ENCODE assay signal across 20 cellular contexts in the genomic region with DNA sequence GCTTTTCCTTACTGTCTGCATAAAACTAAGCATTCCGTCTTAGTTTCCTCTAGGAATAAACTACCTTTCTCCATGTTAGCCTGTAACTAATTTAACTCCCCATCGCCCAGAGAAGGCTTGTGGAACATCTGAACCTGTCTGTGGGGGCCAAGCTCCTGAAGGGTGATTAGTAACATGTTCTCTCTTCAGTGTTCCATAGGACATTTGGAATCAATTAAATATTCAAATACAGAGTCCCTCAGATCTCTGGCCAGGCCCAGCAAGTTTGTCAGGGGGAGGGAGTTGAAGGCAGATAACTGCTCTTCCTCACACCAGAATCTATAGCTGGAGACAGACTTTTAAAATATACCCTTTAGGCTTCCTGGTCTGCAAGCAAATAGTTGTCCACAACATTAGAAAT. TPM values are rescaled to one million over a fixed set of nuclear protein-coding genes. Genes with fewer than 3 reads are reported as not detected.
A peak's percentile ranks its signal among the peaks of the same experiment; 100 is the strongest.
DNase-seq lines count a peak whose midpoint lies in the region; ATAC-seq, FAIRE-seq and TF ChIP-seq lines count a peak whose summit lies in the region.
"Had no signal": no experiment of that assay in that cellular context is flagged by ENCODE, and none has a peak within 500 bp of the region (broad histone marks: within the 10 kb centered on the region; RNA-seq: fewer than 3 reads in every experiment).

No MANE protein-coding gene starts in this region.

- POLR2A ChIA-PET in endothelial cell of umbilical vein (lab: Charles Lee) = no interaction called here

- dilution Hi-C loops in endothelial cell of umbilical vein (cut with MboI; ENCODE audit: extremely low pct_ligation_motif_present, low sequenced_read_pairs) = no loop called here

- no peaks in the 10 kb centered on the region for H3K27me3 Mint-ChIP-seq in activated naive CD4-positive, alpha-beta T cell treated with anti-CD3 and anti-CD28 coated beads, Interleukin-2, amount 50 U/mL, for 24 hours
- no peaks in the 10 kb centered on the region for H3K27me3 Mint-ChIP-seq in nephron (ENCODE audit: low read depth)
- H3K27me3 Mint-ChIP-seq: CD4-positive, CD25-positive, alpha-beta regulatory T cell had no signal

- H3K4me1 Mint-ChIP-seq in activated naive CD4-positive, alpha-beta T cell treated with anti-CD3 and anti-CD28 coated beads, Interleukin-2, amount 50 U/mL, for 24 hours = peaks cover 68% of the 10 kb centered on the region
- H3K4me1 Mint-ChIP-seq in nephron = peaks cover 44% of the 10 kb centered on the region

- H3K9ac ChIP-seq in endothelial cell of umbilical vein (replicated peaks; ENCODE audit: extremely low read depth, insufficient read depth, low read length) = no peak overlapping the region

- H3K27ac Mint-ChIP-seq in activated naive CD4-positive, alpha-beta T cell treated with anti-CD3 and anti-CD28 coated beads, Interleukin-2, amount 50 U/mL, for 24 hours = peak overlapping the region; percentile 41
- H3K27ac Mint-ChIP-seq in nephron = peak overlapping the region in 2 of 3 experiments; percentile 39 to 70

- H2AFZ ChIP-seq in endothelial cell of umbilical vein (ENCODE audit: low read depth, low read length) = no peak overlapping the region

- TF ChIP-seq POLR2A in endothelial cell of umbilical vein (IDR thresholded peaks at IDR 0.05; ENCODE audit: low read depth, low read length) = no peak

- H3K4me3 Mint-ChIP-seq in activated naive CD4-positive, alpha-beta T cell treated with anti-CD3 and anti-CD28 coated beads, Interleukin-2, amount 50 U/mL, for 24 hours = no peak overlapping the region
- H3K4me3 Mint-ChIP-seq in nephron = no peak overlapping the region
- H3K4me3 Mint-ChIP-seq: CD4-positive, CD25-positive, alpha-beta regulatory T cell had no signal

- no peak overlapping the region for H3K4me2 ChIP-seq in endothelial cell of umbilical vein (ENCODE audit: insufficient read depth, low read length)

- H3K79me2 ChIP-seq in endothelial cell of umbilical vein (ENCODE audit: control insufficient read depth, insufficient read depth, low read length) = peaks cover 2% of the 10 kb centered on the region

- DNase-seq in activated naive CD4-positive, alpha-beta T cell treated with Interleukin-2 at 50 U/mL for 16 hours = no peak
- DNase-seq in NCI-H69 (lab: John Stamatoyannopoulos, UW) (peak; percentile 5), endothelial cell of umbilical vein (ENCODE audit: low read depth, low spot score) (no peak), upper lobe of right lung (no peak), iPS-NIHi7 (ENCODE audit: extremely low spot score) (no peak), NK-92 (lab: John Stamatoyannopoulos, UW; ENCODE audit: unreplicated experiment) (no peak)
- DNase-seq: 8988T; AML-193; Calu3; CD4-positive, CD25-positive, alpha-beta regulatory T cell; DMS79 treated with DMSO at 0.1 percent for 48 hours; MV-4-11; NCI-H1417 treated with DMSO at 0.1 percent for 48 hours; NCI-H2171 treated with DMSO at 0.1 percent for 48 hours; NCI-H510A; RPMI8226 had no signal

- H3K9me1 ChIP-seq in endothelial cell of umbilical vein (replicated peaks; ENCODE audit: control insufficient read depth, extremely low read depth, insufficient read depth, low read length) = no peaks in the 10 kb centered on the region

- CTCF ChIA-PET in endothelial cell of umbilical vein (lab: Charles Lee) = interaction anchor here (1.4 to 1.7 kb wide), 2 partner anchors 20 to 799 kb away, joined by 4 read pairs; no protein-coding TSS in a partner anchor

- intact Hi-C loops in endothelial cell of umbilical vein (cut with micrococcal nuclease) (no loop called here), upper lobe of right lung (cut with DNase I) (no loop called here)

- H3K36me3 ChIP-seq in endothelial cell of umbilical vein (ENCODE audit: control insufficient read depth in 2 of 2, extremely low read depth in 1 of 2, insufficient read depth in 2 of 2, low read length in 2 of 2) (peaks cover 5 to 9% of the 10 kb centered on the region in 2 experiments), upper lobe of right lung (peaks cover 11% of the 10 kb centered on the region)

- H3K27me3 ChIP-seq in endothelial cell of umbilical vein (ENCODE audit: control insufficient read depth in 2 of 2, insufficient read depth in 2 of 2, low read length in 2 of 2) (no peaks in the 10 kb centered on the region), upper lobe of right lung (no peaks in the 10 kb centered on the region)

- H3K9me3 ChIP-seq in endothelial cell of umbilical vein (replicated peaks; ENCODE audit: control insufficient read depth, insufficient read depth, low read length) = no peaks in the 10 kb centered on the region
- no peaks in the 10 kb centered on the region for H3K9me3 ChIP-seq in upper lobe of right lung

- no peak for ATAC-seq in upper lobe of right lung
- ATAC-seq: HepG2 had no signal

- H3K36me3 Mint-ChIP-seq in activated naive CD4-positive, alpha-beta T cell treated with anti-CD3 and anti-CD28 coated beads, Interleukin-2, amount 50 U/mL, for 24 hours = peaks cover 11% of the 10 kb centered on the region
- H3K36me3 Mint-ChIP-seq in nephron (ENCODE audit: low read depth) = peaks cover 48% of the 10 kb centered on the region

- peak overlapping the region; percentile 50 for H3K27ac ChIP-seq in endothelial cell of umbilical vein (ENCODE audit: insufficient read depth, low read depth, low read length)
- no peak overlapping the region for H3K27ac ChIP-seq in upper lobe of right lung

- no peaks in the 10 kb centered on the region for H4K20me1 ChIP-seq in endothelial cell of umbilical vein (replicated peaks; ENCODE audit: control insufficient read depth, extremely low read depth, insufficient read depth, low read length)

- TF ChIP-seq CTCF in endothelial cell of umbilical vein (IDR thresholded peaks at IDR 0.05; ENCODE audit: extremely low read depth in 1 of 2, insufficient read depth in 1 of 2, low read depth in 1 of 2, low read length in 2 of 2) (no peak), nephron (IDR thresholded peaks at IDR 0.05; ENCODE audit: unreplicated experiment in 3 of 3) (no peak), upper lobe of right lung (IDR thresholded peaks at IDR 0.05) (no peak)

- H3K4me3 ChIP-seq in endothelial cell of umbilical vein (replicated peaks in 1 of 3; ENCODE audit: insufficient read depth in 1 of 3, low read depth in 1 of 3, low read length in 3 of 3) (no peak overlapping the region), upper lobe of right lung (no peak overlapping the region)

- H3K9me3 Mint-ChIP-seq in activated naive CD4-positive, alpha-beta T cell treated with anti-CD3 and anti-CD28 coated beads, Interleukin-2, amount 50 U/mL, for 24 hours = no peaks in the 10 kb centered on the region
- no peaks in the 10 kb centered on the region for H3K9me3 Mint-ChIP-seq in nephron
- H3K9me3 Mint-ChIP-seq: CD4-positive, CD25-positive, alpha-beta regulatory T cell had no signal

- H3K4me1 ChIP-seq in endothelial cell of umbilical vein (ENCODE audit: control insufficient read depth, extremely low read depth, insufficient read depth, low read length) (peaks cover 18% of the 10 kb centered on the region), upper lobe of right lung (peaks cover 24% of the 10 kb centered on the region)

- no TSS peak for BruUV-seq in endothelial cell of umbilical vein (replicated peaks; lab: Mats Ljungman, UMichigan)

- FAIRE-seq in endothelial cell of umbilical vein (lab: Jason Lieb, UNC) = no peak
- FAIRE-seq: G401.6, HepG2 had no signal

TF ChIP-seq in endothelial cell of umbilical vein, 7 proteins besides CTCF, POLR2A, EP300 and RAD21:
- TF ChIP-seq, protein P1, sequence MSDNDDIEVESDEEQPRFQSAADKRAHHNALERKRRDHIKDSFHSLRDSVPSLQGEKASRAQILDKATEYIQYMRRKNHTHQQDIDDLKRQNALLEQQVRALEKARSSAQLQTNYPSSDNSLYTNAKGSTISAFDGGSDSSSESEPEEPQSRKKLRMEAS (IDR thresholded peaks at IDR 0.05; ENCODE audit: insufficient read depth, insufficient read length) = no peak
- TF ChIP-seq MYC (IDR thresholded peaks at IDR 0.05; ENCODE audit: low read depth, low read length) (no peak), GATA2 (IDR thresholded peaks at IDR 0.05; ENCODE audit: insufficient read depth, insufficient read length, low read depth, low read length) (no peak), EZH2 (IDR thresholded peaks at IDR 0.05; ENCODE audit: borderline replicate concordance, low read depth, low read length, severe bottlenecking) (no peak)

RNA-seq across cellular contexts. Expression of gene RDH14, which starts 8.8 kb away (rescaled TPM):
- total RNA-seq in endothelial cell of umbilical vein (12.4 and 14.7 TPM in 2 replicates), upper lobe of right lung (22.4 TPM)
- polyA plus RNA-seq in endothelial cell of umbilical vein = 8.8 TPM in 2 replicates
- polyA plus RNA-seq in endothelial cell of umbilical vein (2011; cell fraction: cytosol; rRNA removed) = 10.0 and 11.7 TPM in 2 replicates
- 5.1 and 6.1 TPM in 2 replicates for polyA plus RNA-seq in endothelial cell of umbilical vein (2011; cell fraction: nucleus; rRNA removed)
- polyA plus RNA-seq in endothelial cell of umbilical vein (2012) = 18.4 and 19.1 TPM in 2 replicates
- polyA minus RNA-seq in endothelial cell of umbilical vein = 6.2 and 7.0 TPM in 2 replicates
- 8.8 TPM for polyA minus RNA-seq in endothelial cell of umbilical vein (2011; cell fraction: cytosol; rRNA and poly(A)+ RNA removed)
- 2.9 and 4.4 TPM in 2 replicates for polyA minus RNA-seq in endothelial cell of umbilical vein (2011; cell fraction: nucleus; rRNA and poly(A)+ RNA removed)

RNA-seq across cellular contexts. Expression of gene NT5C1B, which starts 37.7 kb away (rescaled TPM):
- not detected in 2 replicates for total RNA-seq in endothelial cell of umbilical vein
- not detected in 2 replicates for polyA plus RNA-seq in endothelial cell of umbilical vein
- not detected in 2 replicates for polyA plus RNA-seq in endothelial cell of umbilical vein (2011; cell fraction: cytosol; rRNA removed)
- not detected in 2 replicates for polyA plus RNA-seq in endothelial cell of umbilical vein (2011; cell fraction: nucleus; rRNA removed)
- polyA plus RNA-seq in endothelial cell of umbilical vein (2012) = 0.11 and 0.16 TPM in 2 replicates
- polyA minus RNA-seq in endothelial cell of umbilical vein = not detected in 2 replicates
- polyA minus RNA-seq in endothelial cell of umbilical vein (2011; cell fraction: cytosol; rRNA and poly(A)+ RNA removed) = not detected
- polyA minus RNA-seq in endothelial cell of umbilical vein (2011; cell fraction: nucleus; rRNA and poly(A)+ RNA removed) = not detected in 2 replicates
- total RNA-seq in upper lobe of right lung = not detected
- total RNA-seq: Calu3; CD4-positive, CD25-positive, alpha-beta regulatory T cell; HepG2 had no signal
- polyA plus RNA-seq: HepG2 had no signal
